In the genomic region with DNA sequence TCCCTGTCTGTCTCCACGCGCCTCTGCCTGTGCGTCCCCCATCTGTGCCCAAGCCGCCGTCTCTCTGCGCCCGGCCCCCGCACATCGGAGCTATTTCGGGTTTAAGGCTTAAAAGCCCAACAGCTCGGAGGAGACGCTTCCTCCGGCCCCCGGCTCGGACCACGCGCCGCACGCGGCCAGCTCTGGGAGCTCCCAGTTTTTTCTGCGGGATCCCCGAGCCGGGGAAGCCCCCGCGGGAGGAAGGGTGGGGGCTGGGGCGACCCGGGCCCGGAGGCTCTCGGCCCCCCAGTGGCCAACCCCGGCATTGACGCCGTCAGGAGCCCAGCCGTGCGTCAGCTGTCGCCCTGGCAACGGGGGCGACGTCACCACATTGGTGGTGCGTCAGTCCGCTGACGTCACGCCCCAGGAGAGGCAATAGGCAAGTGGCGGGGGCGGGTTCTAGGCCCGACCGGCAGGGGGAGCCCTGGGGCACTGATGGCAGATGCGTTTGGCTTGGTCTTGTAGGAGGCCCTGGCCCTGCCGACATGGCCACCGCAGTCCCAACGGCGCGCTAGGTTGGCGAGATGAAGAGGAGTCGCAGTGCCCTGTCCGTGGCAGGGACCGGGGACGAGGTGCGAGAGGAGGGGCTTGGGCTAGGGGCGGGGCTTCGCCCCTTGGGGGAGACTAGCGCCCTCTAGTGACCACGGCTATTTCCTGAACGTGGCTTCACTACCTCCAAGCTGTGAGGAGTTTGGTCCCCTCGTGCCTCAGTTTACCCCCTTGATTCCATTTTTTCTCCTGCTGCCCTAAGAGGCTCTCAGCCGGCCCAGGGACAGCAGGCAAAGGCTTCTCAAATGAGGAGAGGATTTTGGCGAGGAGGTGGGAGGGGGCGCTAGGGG, we compare ENCODE assay signal across 1 cellular context.
TF ChIP-seq lines count a peak whose summit lies in the region.

No MANE protein-coding gene starts in this region.

TF ChIP-seq in H1, 55 proteins besides CTCF, POLR2A, EP300 and RAD21:
- peak; percentile 58 for TF ChIP-seq CHD2 (IDR thresholded peaks at IDR 0.05; ENCODE audit: low read length)
- TF ChIP-seq, protein P1, sequence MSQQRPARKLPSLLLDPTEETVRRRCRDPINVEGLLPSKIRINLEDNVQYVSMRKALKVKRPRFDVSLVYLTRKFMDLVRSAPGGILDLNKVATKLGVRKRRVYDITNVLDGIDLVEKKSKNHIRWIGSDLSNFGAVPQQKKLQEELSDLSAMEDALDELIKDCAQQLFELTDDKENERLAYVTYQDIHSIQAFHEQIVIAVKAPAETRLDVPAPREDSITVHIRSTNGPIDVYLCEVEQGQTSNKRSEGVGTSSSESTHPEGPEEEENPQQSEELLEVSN (IDR thresholded peaks at IDR 0.05), result peak; percentile 75
- peak; percentile 87 for TF ChIP-seq ASH2L (IDR thresholded peaks at IDR 0.05; ENCODE audit: low read length)
- TF ChIP-seq, protein P2, sequence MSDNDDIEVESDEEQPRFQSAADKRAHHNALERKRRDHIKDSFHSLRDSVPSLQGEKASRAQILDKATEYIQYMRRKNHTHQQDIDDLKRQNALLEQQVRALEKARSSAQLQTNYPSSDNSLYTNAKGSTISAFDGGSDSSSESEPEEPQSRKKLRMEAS (IDR thresholded peaks at IDR 0.05), result peak; percentile 59
- TF ChIP-seq, protein P3, sequence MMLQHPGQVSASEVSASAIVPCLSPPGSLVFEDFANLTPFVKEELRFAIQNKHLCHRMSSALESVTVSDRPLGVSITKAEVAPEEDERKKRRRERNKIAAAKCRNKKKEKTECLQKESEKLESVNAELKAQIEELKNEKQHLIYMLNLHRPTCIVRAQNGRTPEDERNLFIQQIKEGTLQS (IDR thresholded peaks at IDR 0.05; ENCODE audit: insufficient read depth, low read depth, low read length), result 0 out of 2 replicates have a peak, but pooled peaks have one; percentile 30
- TF ChIP-seq YY1 (IDR thresholded peaks at IDR 0.05; ENCODE audit: low read depth, low read length), result no peak
- TF ChIP-seq JUND (IDR thresholded peaks at IDR 0.05; ENCODE audit: low read length), result peak; percentile 88
- TF ChIP-seq NRF1 (IDR thresholded peaks at IDR 0.05; ENCODE audit: low read depth, low read length), result no peak
- no peak for TF ChIP-seq TCF12 (IDR thresholded peaks at IDR 0.05; ENCODE audit: low read depth, low read length)
- peak; percentile 31 for TF ChIP-seq SP4 (IDR thresholded peaks at IDR 0.05; ENCODE audit: low read length)
- TF ChIP-seq, protein P4, sequence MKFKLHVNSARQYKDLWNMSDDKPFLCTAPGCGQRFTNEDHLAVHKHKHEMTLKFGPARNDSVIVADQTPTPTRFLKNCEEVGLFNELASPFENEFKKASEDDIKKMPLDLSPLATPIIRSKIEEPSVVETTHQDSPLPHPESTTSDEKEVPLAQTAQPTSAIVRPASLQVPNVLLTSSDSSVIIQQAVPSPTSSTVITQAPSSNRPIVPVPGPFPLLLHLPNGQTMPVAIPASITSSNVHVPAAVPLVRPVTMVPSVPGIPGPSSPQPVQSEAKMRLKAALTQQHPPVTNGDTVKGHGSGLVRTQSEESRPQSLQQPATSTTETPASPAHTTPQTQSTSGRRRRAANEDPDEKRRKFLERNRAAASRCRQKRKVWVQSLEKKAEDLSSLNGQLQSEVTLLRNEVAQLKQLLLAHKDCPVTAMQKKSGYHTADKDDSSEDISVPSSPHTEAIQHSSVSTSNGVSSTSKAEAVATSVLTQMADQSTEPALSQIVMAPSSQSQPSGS (IDR thresholded peaks at IDR 0.05; ENCODE audit: low read length), result peak; percentile 96
- TF ChIP-seq TAF7 (optimal IDR thresholded peaks at IDR 0.05; ENCODE audit: borderline replicate concordance, low read depth, low read length), result peak; percentile 63
- peak; percentile 76; the same call in 1 of the 2 replicates for TF ChIP-seq RBBP5 (IDR thresholded peaks at IDR 0.05; ENCODE audit: borderline replicate concordance, low read depth, low read length)
- TF ChIP-seq FOSL1 (IDR thresholded peaks at IDR 0.05; ENCODE audit: insufficient read depth, low read depth, low read length), result 0 out of 2 replicates have a peak, but pooled peaks have one; percentile 67
- peak in 1 of 2 experiments; percentile 99; a peak in 2 of 4 replicates for TF ChIP-seq HDAC2 (IDR thresholded peaks at IDR 0.05; ENCODE audit: borderline replicate concordance in 1 of 2, low read depth in 2 of 2, low read length in 2 of 2)
- no peak for TF ChIP-seq CTBP2 (IDR thresholded peaks at IDR 0.05; ENCODE audit: borderline replicate concordance, insufficient read depth, insufficient read length, low read length)
- TF ChIP-seq BRCA1 (IDR thresholded peaks at IDR 0.05; ENCODE audit: low read depth, low read length), result peak; percentile 59; the same call in 1 of the 2 replicates
- TF ChIP-seq CREB1 (IDR thresholded peaks at IDR 0.05), result peak; percentile 100
- TF ChIP-seq, protein P5, sequence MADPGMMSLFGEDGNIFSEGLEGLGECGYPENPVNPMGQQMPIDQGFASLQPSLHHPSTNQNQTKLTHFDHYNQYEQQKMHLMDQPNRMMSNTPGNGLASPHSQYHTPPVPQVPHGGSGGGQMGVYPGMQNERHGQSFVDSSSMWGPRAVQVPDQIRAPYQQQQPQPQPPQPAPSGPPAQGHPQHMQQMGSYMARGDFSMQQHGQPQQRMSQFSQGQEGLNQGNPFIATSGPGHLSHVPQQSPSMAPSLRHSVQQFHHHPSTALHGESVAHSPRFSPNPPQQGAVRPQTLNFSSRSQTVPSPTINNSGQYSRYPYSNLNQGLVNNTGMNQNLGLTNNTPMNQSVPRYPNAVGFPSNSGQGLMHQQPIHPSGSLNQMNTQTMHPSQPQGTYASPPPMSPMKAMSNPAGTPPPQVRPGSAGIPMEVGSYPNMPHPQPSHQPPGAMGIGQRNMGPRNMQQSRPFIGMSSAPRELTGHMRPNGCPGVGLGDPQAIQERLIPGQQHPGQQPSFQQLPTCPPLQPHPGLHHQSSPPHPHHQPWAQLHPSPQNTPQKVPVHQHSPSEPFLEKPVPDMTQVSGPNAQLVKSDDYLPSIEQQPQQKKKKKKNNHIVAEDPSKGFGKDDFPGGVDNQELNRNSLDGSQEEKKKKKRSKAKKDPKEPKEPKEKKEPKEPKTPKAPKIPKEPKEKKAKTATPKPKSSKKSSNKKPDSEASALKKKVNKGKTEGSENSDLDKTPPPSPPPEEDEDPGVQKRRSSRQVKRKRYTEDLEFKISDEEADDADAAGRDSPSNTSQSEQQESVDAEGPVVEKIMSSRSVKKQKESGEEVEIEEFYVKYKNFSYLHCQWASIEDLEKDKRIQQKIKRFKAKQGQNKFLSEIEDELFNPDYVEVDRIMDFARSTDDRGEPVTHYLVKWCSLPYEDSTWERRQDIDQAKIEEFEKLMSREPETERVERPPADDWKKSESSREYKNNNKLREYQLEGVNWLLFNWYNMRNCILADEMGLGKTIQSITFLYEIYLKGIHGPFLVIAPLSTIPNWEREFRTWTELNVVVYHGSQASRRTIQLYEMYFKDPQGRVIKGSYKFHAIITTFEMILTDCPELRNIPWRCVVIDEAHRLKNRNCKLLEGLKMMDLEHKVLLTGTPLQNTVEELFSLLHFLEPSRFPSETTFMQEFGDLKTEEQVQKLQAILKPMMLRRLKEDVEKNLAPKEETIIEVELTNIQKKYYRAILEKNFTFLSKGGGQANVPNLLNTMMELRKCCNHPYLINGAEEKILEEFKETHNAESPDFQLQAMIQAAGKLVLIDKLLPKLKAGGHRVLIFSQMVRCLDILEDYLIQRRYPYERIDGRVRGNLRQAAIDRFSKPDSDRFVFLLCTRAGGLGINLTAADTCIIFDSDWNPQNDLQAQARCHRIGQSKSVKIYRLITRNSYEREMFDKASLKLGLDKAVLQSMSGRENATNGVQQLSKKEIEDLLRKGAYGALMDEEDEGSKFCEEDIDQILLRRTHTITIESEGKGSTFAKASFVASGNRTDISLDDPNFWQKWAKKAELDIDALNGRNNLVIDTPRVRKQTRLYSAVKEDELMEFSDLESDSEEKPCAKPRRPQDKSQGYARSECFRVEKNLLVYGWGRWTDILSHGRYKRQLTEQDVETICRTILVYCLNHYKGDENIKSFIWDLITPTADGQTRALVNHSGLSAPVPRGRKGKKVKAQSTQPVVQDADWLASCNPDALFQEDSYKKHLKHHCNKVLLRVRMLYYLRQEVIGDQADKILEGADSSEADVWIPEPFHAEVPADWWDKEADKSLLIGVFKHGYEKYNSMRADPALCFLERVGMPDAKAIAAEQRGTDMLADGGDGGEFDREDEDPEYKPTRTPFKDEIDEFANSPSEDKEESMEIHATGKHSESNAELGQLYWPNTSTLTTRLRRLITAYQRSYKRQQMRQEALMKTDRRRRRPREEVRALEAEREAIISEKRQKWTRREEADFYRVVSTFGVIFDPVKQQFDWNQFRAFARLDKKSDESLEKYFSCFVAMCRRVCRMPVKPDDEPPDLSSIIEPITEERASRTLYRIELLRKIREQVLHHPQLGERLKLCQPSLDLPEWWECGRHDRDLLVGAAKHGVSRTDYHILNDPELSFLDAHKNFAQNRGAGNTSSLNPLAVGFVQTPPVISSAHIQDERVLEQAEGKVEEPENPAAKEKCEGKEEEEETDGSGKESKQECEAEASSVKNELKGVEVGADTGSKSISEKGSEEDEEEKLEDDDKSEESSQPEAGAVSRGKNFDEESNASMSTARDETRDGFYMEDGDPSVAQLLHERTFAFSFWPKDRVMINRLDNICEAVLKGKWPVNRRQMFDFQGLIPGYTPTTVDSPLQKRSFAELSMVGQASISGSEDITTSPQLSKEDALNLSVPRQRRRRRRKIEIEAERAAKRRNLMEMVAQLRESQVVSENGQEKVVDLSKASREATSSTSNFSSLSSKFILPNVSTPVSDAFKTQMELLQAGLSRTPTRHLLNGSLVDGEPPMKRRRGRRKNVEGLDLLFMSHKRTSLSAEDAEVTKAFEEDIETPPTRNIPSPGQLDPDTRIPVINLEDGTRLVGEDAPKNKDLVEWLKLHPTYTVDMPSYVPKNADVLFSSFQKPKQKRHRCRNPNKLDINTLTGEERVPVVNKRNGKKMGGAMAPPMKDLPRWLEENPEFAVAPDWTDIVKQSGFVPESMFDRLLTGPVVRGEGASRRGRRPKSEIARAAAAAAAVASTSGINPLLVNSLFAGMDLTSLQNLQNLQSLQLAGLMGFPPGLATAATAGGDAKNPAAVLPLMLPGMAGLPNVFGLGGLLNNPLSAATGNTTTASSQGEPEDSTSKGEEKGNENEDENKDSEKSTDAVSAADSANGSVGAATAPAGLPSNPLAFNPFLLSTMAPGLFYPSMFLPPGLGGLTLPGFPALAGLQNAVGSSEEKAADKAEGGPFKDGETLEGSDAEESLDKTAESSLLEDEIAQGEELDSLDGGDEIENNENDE (IDR thresholded peaks at IDR 0.05; ENCODE audit: insufficient replicate concordance, low read length), result no peak
- TF ChIP-seq JUN (IDR thresholded peaks at IDR 0.05; ENCODE audit: low read depth, low read length), result peak; percentile 27; the same call in 1 of the 2 replicates
- TF ChIP-seq RFX5 (IDR thresholded peaks at IDR 0.05; ENCODE audit: borderline replicate concordance, low read depth, low read length), result no peak
- TF ChIP-seq TAF1 (IDR thresholded peaks at IDR 0.05; ENCODE audit: low read depth, low read length), result peak; percentile 60
- TF ChIP-seq BCL11A (IDR thresholded peaks at IDR 0.05; ENCODE audit: low read depth in 2 of 2, low read length in 2 of 2), result no peak
- 0 out of 2 replicates have a peak, but pooled peaks have one; percentile 37 for TF ChIP-seq PHF8 (conservative IDR thresholded peaks at IDR 0.05; ENCODE audit: low read depth, low read length)
- no peak for TF ChIP-seq BACH1 (IDR thresholded peaks at IDR 0.05; ENCODE audit: low read length)
- peak; percentile 82 for TF ChIP-seq EGR1 (IDR thresholded peaks at IDR 0.05; ENCODE audit: borderline replicate concordance, low read depth, low read length)
- no peak for TF ChIP-seq RNF2 (IDR thresholded peaks at IDR 0.05; ENCODE audit: borderline replicate concordance, low read depth, low read length, missing control alignments, poor library complexity, severe bottlenecking)
- peak; percentile 1 for TF ChIP-seq TBP (IDR thresholded peaks at IDR 0.05; ENCODE audit: low read depth, low read length)
- TF ChIP-seq KDM4A (IDR thresholded peaks at IDR 0.05; ENCODE audit: low read depth, low read length, severe bottlenecking), result peak; percentile 95
- peak; percentile 82 to 90 for TF ChIP-seq SIN3A (conservative IDR thresholded peaks at IDR 0.05 in 1 of 2, IDR thresholded peaks at IDR 0.05 in 1 of 2; ENCODE audit: low read depth in 1 of 2, low read length in 2 of 2)
- TF ChIP-seq SUZ12 (IDR thresholded peaks at IDR 0.05; ENCODE audit: low read length), result no peak
- TF ChIP-seq KDM1A (IDR thresholded peaks at IDR 0.05; ENCODE audit: borderline replicate concordance, low read length), result peak; percentile 100
- 0 out of 2 replicates have a peak, but pooled peaks have one; percentile 27 for TF ChIP-seq SP1 (IDR thresholded peaks at IDR 0.05; ENCODE audit: low read depth, low read length)
- TF ChIP-seq GTF2F1 (IDR thresholded peaks at IDR 0.05; ENCODE audit: borderline replicate concordance, low read depth, low read length), result no peak
